In the genomic region with DNA sequence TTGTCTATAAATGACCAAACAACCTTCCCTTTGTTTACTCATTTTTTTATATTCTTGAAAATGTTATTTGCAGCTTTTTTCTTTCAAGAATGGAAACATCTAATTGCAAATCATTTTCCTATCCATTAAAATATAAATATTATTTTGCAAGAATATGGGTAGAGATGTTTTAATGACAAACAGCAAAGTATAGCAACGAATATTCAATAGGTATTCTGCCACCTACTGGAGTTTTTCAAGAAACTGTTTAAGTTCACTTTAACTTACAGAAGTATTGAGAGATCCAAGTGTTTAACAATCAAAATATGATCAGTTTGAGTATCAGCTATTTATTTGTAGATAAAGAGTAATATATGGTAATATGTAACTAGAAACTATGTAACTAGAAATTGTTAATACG, we compare ENCODE assay signal across 10 cellular contexts. TPM values are rescaled to one million over a fixed set of nuclear protein-coding genes. Genes with fewer than 3 reads are reported as not detected.
DNase-seq lines count a peak whose midpoint lies in the region; ATAC-seq, FAIRE-seq and TF ChIP-seq lines count a peak whose summit lies in the region.
"Had no signal": no experiment of that assay in that cellular context is flagged by ENCODE, and none has a peak within 500 bp of the region (broad histone marks: within the 10 kb centered on the region; RNA-seq: fewer than 3 reads in every experiment).

No MANE protein-coding gene starts in this region.

- no peaks in the 10 kb centered on the region for H3K27me3 ChIP-seq in CD8-positive, alpha-beta T cell (ENCODE audit: insufficient read depth, low read length)
- H3K27me3 ChIP-seq in KMS-11 (ENCODE audit: insufficient read depth, low read depth) = no peaks in the 10 kb centered on the region
- H3K27me3 ChIP-seq in GM12878 (replicated peaks in 1 of 2; ENCODE audit: control insufficient read depth in 2 of 2, insufficient read depth in 2 of 2, low read length in 1 of 2) = no peaks in the 10 kb centered on the region
- no peaks in the 10 kb centered on the region for H3K27me3 ChIP-seq in mesenchymal stem cell (ENCODE audit: control insufficient read depth in 1 of 2, insufficient read depth in 1 of 2, low read length in 2 of 2)

- intact Hi-C loops in CD8-positive, alpha-beta T cell (cut with DNase I, micrococcal nuclease) = no loop called here
- intact Hi-C loops in GM12878 (cut with micrococcal nuclease; ENCODE audit: unreplicated experiment) = no loop called here

- no peak overlapping the region for H3K4me3 Mint-ChIP-seq in CD8-positive, alpha-beta T cell
- H3K4me3 Mint-ChIP-seq in T-helper 2 cell treated with Interferon-gamma antibody and Interleukin-4, amounts not matched to agents 5 μg/mL and 100 μg/mL, for 36 hours = no peak overlapping the region

- CTCF ChIA-PET in CD8-positive, alpha-beta T cell (lab: Charles Lee) = interaction anchor here (0.8 kb wide), 1 partner anchor 125 kb away, joined by 3 read pairs; no protein-coding TSS in a partner anchor
- CTCF ChIA-PET in GM12878 (lab: Yijun Ruan, JAX) = interaction anchor here (0.8 to 1.3 kb wide), 5 partner anchors 10 to 66 kb away, joined by 3 to 5 read pairs (median 3); no protein-coding TSS in a partner anchor

- H2AK5ac ChIP-seq in mesenchymal stem cell (ENCODE audit: low read length, severe bottlenecking) = no peak overlapping the region

- H3K14ac ChIP-seq in mesenchymal stem cell (ENCODE audit: low read length in 2 of 2) = no peak overlapping the region

- H3K18ac ChIP-seq in mesenchymal stem cell (ENCODE audit: low read depth in 1 of 2, low read length in 2 of 2) = no peak overlapping the region

- no peak overlapping the region for H2AFZ ChIP-seq in KMS-11 (ENCODE audit: low read depth)
- H2AFZ ChIP-seq in GM12878 (ENCODE audit: control insufficient read depth, low read depth, low read length) = no peak overlapping the region
- no peak overlapping the region for H2AFZ ChIP-seq in mesenchymal stem cell (ENCODE audit: low read depth, low read length)

- ATAC-seq in CD8-positive, alpha-beta T cell = no peak
- ATAC-seq in GM12878 = peak; percentile 80
- no peak for ATAC-seq in GM21723 (IDR thresholded peaks at IDR 0.05; ENCODE audit: unreplicated experiment)
- ATAC-seq in HG03039 (IDR thresholded peaks at IDR 0.05; ENCODE audit: unreplicated experiment) = no peak

- H2BK120ac ChIP-seq in mesenchymal stem cell (ENCODE audit: low read depth, low read length) = no peak overlapping the region

- H4K20me1 ChIP-seq in KMS-11 (ENCODE audit: insufficient read depth) (no peaks in the 10 kb centered on the region), GM12878 (ENCODE audit: control insufficient read depth, insufficient read depth) (no peaks in the 10 kb centered on the region)

- peaks cover 23% of the 10 kb centered on the region for H3K36me3 Mint-ChIP-seq in CD8-positive, alpha-beta T cell
- peaks cover 30% of the 10 kb centered on the region for H3K36me3 Mint-ChIP-seq in T-helper 2 cell treated with Interferon-gamma antibody and Interleukin-4, amounts not matched to agents 5 μg/mL and 100 μg/mL, for 36 hours (ENCODE audit: low read depth)

- H3K4me2 ChIP-seq in KMS-11 = peak overlapping the region; percentile 31
- no peak overlapping the region for H3K4me2 ChIP-seq in GM12878 (ENCODE audit: control insufficient read depth, insufficient read depth)
- H3K4me2 ChIP-seq in mesenchymal stem cell (ENCODE audit: low read length, poor library complexity, severe bottlenecking) = no peak overlapping the region

- no peaks in the 10 kb centered on the region for H3K27me3 Mint-ChIP-seq in CD8-positive, alpha-beta T cell (ENCODE audit: low read depth)
- H3K27me3 Mint-ChIP-seq in T-helper 2 cell treated with Interferon-gamma antibody and Interleukin-4, amounts not matched to agents 5 μg/mL and 100 μg/mL, for 36 hours (ENCODE audit: low read depth) = no peaks in the 10 kb centered on the region

- H3K4ac ChIP-seq in mesenchymal stem cell (ENCODE audit: low read depth in 1 of 2, low read length in 2 of 2) = no peak overlapping the region

- H3K36me3 ChIP-seq in CD8-positive, alpha-beta T cell (ENCODE audit: insufficient read depth, low read length) = peaks cover 9% of the 10 kb centered on the region
- no peaks in the 10 kb centered on the region for H3K36me3 ChIP-seq in KMS-11 (ENCODE audit: insufficient read depth)
- peaks cover 3 to 11% of the 10 kb centered on the region in 2 experiments for H3K36me3 ChIP-seq in GM12878 (ENCODE audit: control insufficient read depth in 2 of 2, insufficient read depth in 2 of 2, low read length in 1 of 2)
- H3K36me3 ChIP-seq in mesenchymal stem cell (ENCODE audit: control insufficient read depth in 1 of 2, insufficient read depth in 2 of 2, low read depth in 1 of 2, low read length in 2 of 2) = peaks cover 6 to 90% of the 10 kb centered on the region in 2 experiments

- no peak overlapping the region for H3K27ac ChIP-seq in CD8-positive, alpha-beta T cell (ENCODE audit: low read depth, low read length)
- no peak overlapping the region for H3K27ac ChIP-seq in KMS-11
- no peak overlapping the region for H3K27ac ChIP-seq in GM12878 (ENCODE audit: control insufficient read depth, insufficient read depth)
- H3K27ac ChIP-seq in mesenchymal stem cell (ENCODE audit: low read length, poor library complexity, severe bottlenecking) = no peak overlapping the region

- H4K8ac ChIP-seq in mesenchymal stem cell (ENCODE audit: low read length) = no peak overlapping the region

- peaks cover 6% of the 10 kb centered on the region for H3K79me1 ChIP-seq in mesenchymal stem cell (replicated peaks; ENCODE audit: low read length, poor library complexity, severe bottlenecking)

- no peak overlapping the region for H3K9ac ChIP-seq in KMS-11
- H3K9ac ChIP-seq in GM12878 (ENCODE audit: control insufficient read depth, insufficient read depth, low read length) = no peak overlapping the region
- H3K9ac ChIP-seq in mesenchymal stem cell (ENCODE audit: low read length) = no peak overlapping the region

- RAD21 ChIA-PET in GM12878 (lab: Charles Lee; ENCODE audit: unreplicated experiment) = no interaction called here

- no peaks in the 10 kb centered on the region for H3K9me3 ChIP-seq in CD8-positive, alpha-beta T cell (ENCODE audit: low read length)
- no peaks in the 10 kb centered on the region for H3K9me3 ChIP-seq in GM12878 (replicated peaks; ENCODE audit: control insufficient read depth, insufficient read depth, low read length)
- no peaks in the 10 kb centered on the region for H3K9me3 ChIP-seq in mesenchymal stem cell (ENCODE audit: control insufficient read depth, low read length)

- H2BK5ac ChIP-seq in mesenchymal stem cell (ENCODE audit: low read depth, low read length, poor library complexity, severe bottlenecking) = no peak overlapping the region

- H2BK15ac ChIP-seq in mesenchymal stem cell (ENCODE audit: low read depth, poor library complexity, severe bottlenecking) = no peak overlapping the region

- POLR2A ChIA-PET in CD8-positive, alpha-beta T cell (lab: Charles Lee) = no interaction called here
- POLR2A ChIA-PET in GM12878 (lab: Charles Lee) = no interaction called here

- no TSS peak for BruUV-seq in GM12878 (replicated peaks; lab: Mats Ljungman, UMichigan)

- no peak overlapping the region for H2BK12ac ChIP-seq in mesenchymal stem cell (ENCODE audit: low read length in 2 of 2)

- DNase-seq in CD8-positive, alpha-beta T cell = no peak
- no peak for DNase-seq in GM12878 (ENCODE audit: low read depth, low spot score)
- DNase-seq in mesenchymal stem cell = peak; percentile 16
- no peak for DNase-seq in T-helper 2 cell treated with Interferon-gamma antibody and Interleukin-4, amounts not matched to agents 5 μg/mL and 100 μg/mL, for 36 hours (ENCODE audit: low spot score)
- no peak for DNase-seq in activated CD4-positive, alpha-beta T cell treated with anti-CD3 and anti-CD28 coated beads for 48 hours
- DNase-seq: activated CD8-positive, alpha-beta memory T cell treated with anti-CD3 and anti-CD28 coated beads, Interleukin-2, amount 50 U/mL, for 4 hours; stimulated activated naive CD4-positive, alpha-beta T cell had no signal

- TF ChIP-seq EP300 in GM12878 (IDR thresholded peaks at IDR 0.05; ENCODE audit: borderline replicate concordance in 1 of 2, control insufficient read depth in 1 of 2, low read depth in 2 of 2, low read length in 2 of 2) = no peak

- in situ Hi-C loops in GM12878 (cut with MboI) = no loop called here

- H3K23ac ChIP-seq in mesenchymal stem cell (ENCODE audit: low read length in 2 of 2) = no peak overlapping the region

- SMC1A ChIA-PET in GM12878 (lab: Charles Lee; ENCODE audit: uncharacterized antibody, unreplicated experiment) = interaction anchor here (1.3 to 2.4 kb wide), 2 partner anchors 69 to 73 kb away, joined by 4 to 10 read pairs; no protein-coding TSS in a partner anchor

- no peaks in the 10 kb centered on the region for H3K9me3 Mint-ChIP-seq in CD8-positive, alpha-beta T cell
- no peaks in the 10 kb centered on the region for H3K9me3 Mint-ChIP-seq in T-helper 2 cell treated with Interferon-gamma antibody and Interleukin-4, amounts not matched to agents 5 μg/mL and 100 μg/mL, for 36 hours

- no peak overlapping the region for H4K91ac ChIP-seq in mesenchymal stem cell (ENCODE audit: low read length)

- no peak for TF ChIP-seq POLR2A in GM12878 (IDR thresholded peaks at IDR 0.05; ENCODE audit: low read depth, low read length)

- TF ChIP-seq RAD21 in GM12878 (IDR thresholded peaks at IDR 0.05; ENCODE audit: insufficient read depth, low read depth, low read length) = no peak

- no peak overlapping the region for H3K4me3 ChIP-seq in CD8-positive, alpha-beta T cell (ENCODE audit: low read depth, low read length)
- H3K4me3 ChIP-seq in KMS-11 (IDR thresholded peaks at IDR 0.05; ENCODE audit: insufficient read depth, low read depth, low read length) (no peak overlapping the region), GM12878 (no peak overlapping the region), mesenchymal stem cell (ENCODE audit: insufficient read depth in 1 of 2, low read depth in 1 of 2, low read length in 2 of 2) (no peak overlapping the region)

- peak; percentile 39 for TF ChIP-seq CTCF in CD8-positive, alpha-beta T cell (IDR thresholded peaks at IDR 0.05)
- TF ChIP-seq CTCF in KMS-11 (conservative IDR thresholded peaks at IDR 0.05; ENCODE audit: low read depth, low read length) (no peak; the same call in 1 of the 2 replicates), GM12878 (IDR thresholded peaks at IDR 0.05 in 2 of 3, conservative IDR thresholded peaks at IDR 0.05 in 1 of 3; ENCODE audit: control insufficient read depth in 2 of 3, extremely low read depth in 1 of 3, insufficient read depth in 1 of 3, low read depth in 3 of 3, low read length in 3 of 3) (peak in 1 of 3 experiments; percentile 19; a peak in 2 of 6 replicates)

- H3K4me1 Mint-ChIP-seq in CD8-positive, alpha-beta T cell (ENCODE audit: low read depth) = no peaks in the 10 kb centered on the region
- peaks cover 15% of the 10 kb centered on the region for H3K4me1 Mint-ChIP-seq in T-helper 2 cell treated with Interferon-gamma antibody and Interleukin-4, amounts not matched to agents 5 μg/mL and 100 μg/mL, for 36 hours (ENCODE audit: low read depth)

- no peaks in the 10 kb centered on the region for H3K4me1 ChIP-seq in CD8-positive, alpha-beta T cell (ENCODE audit: insufficient read depth, low read length)
- H3K4me1 ChIP-seq in KMS-11 (ENCODE audit: low read depth, poor library complexity, severe bottlenecking) (peaks cover 16% of the 10 kb centered on the region), GM12878 (ENCODE audit: control insufficient read depth, insufficient read depth, low read length) (no peaks in the 10 kb centered on the region), mesenchymal stem cell (ENCODE audit: control insufficient read depth, insufficient read depth, low read depth, low read length) (peaks cover 3% of the 10 kb centered on the region)

- no peak for FAIRE-seq in GM12878 (lab: Jason Lieb, UNC)

- H3K79me2 ChIP-seq in KMS-11 (ENCODE audit: insufficient read depth, low read depth) (no peaks in the 10 kb centered on the region), GM12878 (ENCODE audit: control insufficient read depth, insufficient read depth, low read length) (no peaks in the 10 kb centered on the region)

- no peak overlapping the region for H3K27ac Mint-ChIP-seq in CD8-positive, alpha-beta T cell
- no peak overlapping the region for H3K27ac Mint-ChIP-seq in T-helper 2 cell treated with Interferon-gamma antibody and Interleukin-4, amounts not matched to agents 5 μg/mL and 100 μg/mL, for 36 hours

- WGBS in GM12878 (ENCODE audit: insufficient coverage, insufficient replicate concordance, low lambda C conversion rate, missing lambda C conversion rate) = 29% methylated on average over 2 of the region's 2 CpGs
- WGBS in mesenchymal stem cell = no CpG with 5 or more reads among the region's 2 CpGs

RNA-seq across cellular contexts. Expression of a gene that starts 6.9 kb away (rescaled TPM):
- 10 to 100 TPM in 1 of 2 experiments, 1 to 10 TPM in 1; 9.9 to 15.2 TPM for total RNA-seq in CD8-positive, alpha-beta T cell
- total RNA-seq in GM12878 (2013; cell fraction: nucleolus; rRNA removed) = 13.7 and 14.2 TPM in 2 replicates
- total RNA-seq in GM12878 (2014; rRNA removed) = 9.1 and 10.6 TPM in 2 replicates
- 15.5 and 16.5 TPM in 2 replicates for total RNA-seq in GM12878 (2014; rRNA removed; fragmentation: Illumina TruSeq; extraction: Trizol)
- total RNA-seq in GM12878 (2021) = 9.0 and 10.1 TPM in 2 replicates
- 2.9 TPM for polyA plus RNA-seq in GM12878 (2011; ENCODE audit: low read depth)
- 10.0 and 14.4 TPM in 2 replicates for polyA plus RNA-seq in GM12878 (2011; rRNA removed)
- polyA plus RNA-seq in GM12878 (2011; cell fraction: cytosol; rRNA removed) = 6.2 and 6.3 TPM in 2 replicates
- 10.5 and 14.5 TPM in 2 replicates for polyA plus RNA-seq in GM12878 (2011; cell fraction: nucleus; rRNA removed)
- polyA plus RNA-seq in GM12878 (2012) = 2.8 and 2.9 TPM in 2 replicates
- 11.8 and 17.3 TPM in 2 replicates for polyA plus RNA-seq in GM12878 (2014; fragmentation: Illumina TruSeq; extraction: Trizol)
- polyA plus RNA-seq in GM12878 (2014; fragmentation: Nextera tagmentation; extraction: Ambion mirVana) = 1 to 10 TPM; 3.5 to 4.3 TPM
- polyA plus RNA-seq in GM12878 (2014; rRNA removed) = 7.6 and 10.2 TPM in 2 replicates
- 1 to 10 TPM; 6.3 to 6.7 TPM for polyA plus RNA-seq in GM12878 (2016; fragmentation: Nextera tagmentation; extraction: Ambion mirVana)
- polyA minus RNA-seq in GM12878 (2011; rRNA and poly(A)+ RNA removed) = 14.4 and 15.1 TPM in 2 replicates
- 4.7 and 5.2 TPM in 2 replicates for polyA minus RNA-seq in GM12878 (2011; cell fraction: cytosol; rRNA and poly(A)+ RNA removed)
- polyA minus RNA-seq in GM12878 (2011; cell fraction: nucleus; rRNA and poly(A)+ RNA removed) = 11.1 and 20.9 TPM in 2 replicates
- polyA plus RNA-seq in mesenchymal stem cell (2013, experiment 1 of 2) = 23.5 TPM
- 22.7 TPM for polyA plus RNA-seq in mesenchymal stem cell (2013, experiment 2 of 2)

RNA-seq across cellular contexts. Expression of a gene that starts 31.7 kb away (rescaled TPM):
- total RNA-seq in CD8-positive, alpha-beta T cell = 100 to 1,000 TPM in 1 of 2 experiments, 10 to 100 TPM in 1; 97.9 to 103 TPM
- total RNA-seq in GM12878 (2013; cell fraction: nucleolus; rRNA removed) = 88.0 and 127 TPM in 2 replicates
- total RNA-seq in GM12878 (2014; rRNA removed) (15.8 and 16.5 TPM in 2 replicates), GM12878 (2014; rRNA removed; fragmentation: Illumina TruSeq; extraction: Trizol) (22.9 and 23.2 TPM in 2 replicates), GM12878 (2021) (18.5 and 19.0 TPM in 2 replicates)
- polyA plus RNA-seq in GM12878 (2011; ENCODE audit: low read depth) = 8.5 TPM
- polyA plus RNA-seq in GM12878 (2011; rRNA removed) (17.1 and 33.3 TPM in 2 replicates), GM12878 (2014; fragmentation: Illumina TruSeq; extraction: Trizol) (18.1 and 20.5 TPM in 2 replicates), GM12878 (2014; fragmentation: Nextera tagmentation; extraction: Ambion mirVana) (1 to 10 TPM; 7.1 to 7.9 TPM), GM12878 (2014; rRNA removed) (13.3 and 23.8 TPM in 2 replicates), GM12878 (2016; fragmentation: Nextera tagmentation; extraction: Ambion mirVana) (10 to 100 TPM; 23.4 to 24.5 TPM)
- polyA plus RNA-seq in GM12878 (2011; cell fraction: cytosol; rRNA removed) = 6.1 and 6.8 TPM in 2 replicates
- 10.8 and 21.1 TPM in 2 replicates for polyA plus RNA-seq in GM12878 (2011; cell fraction: nucleus; rRNA removed)
- 18.8 and 25.0 TPM in 2 replicates for polyA plus RNA-seq in GM12878 (2012)
- polyA minus RNA-seq in GM12878 (2011; rRNA and poly(A)+ RNA removed) = 22.6 and 29.0 TPM in 2 replicates
- 8.6 and 10.2 TPM in 2 replicates for polyA minus RNA-seq in GM12878 (2011; cell fraction: cytosol; rRNA and poly(A)+ RNA removed)
- polyA minus RNA-seq in GM12878 (2011; cell fraction: nucleus; rRNA and poly(A)+ RNA removed) = 16.4 and 18.5 TPM in 2 replicates
- 26.6 TPM for polyA plus RNA-seq in mesenchymal stem cell (2013, experiment 1 of 2)
- polyA plus RNA-seq in mesenchymal stem cell (2013, experiment 2 of 2) = 27.0 TPM

RNA-seq across cellular contexts. Expression of a gene that starts 59.7 kb away (rescaled TPM):
- total RNA-seq in CD8-positive, alpha-beta T cell = 10 to 100 TPM; 35.0 to 43.5 TPM
- 154 and 155 TPM in 2 replicates for total RNA-seq in GM12878 (2013; cell fraction: nucleolus; rRNA removed)
- total RNA-seq in GM12878 (2014; rRNA removed) (77.0 and 95.8 TPM in 2 replicates), GM12878 (2014; rRNA removed; fragmentation: Illumina TruSeq; extraction: Trizol) (83.8 and 92.5 TPM in 2 replicates), GM12878 (2021) (72.5 and 73.9 TPM in 2 replicates)
- 16.8 TPM for polyA plus RNA-seq in GM12878 (2011; ENCODE audit: low read depth)
- polyA plus RNA-seq in GM12878 (2011; rRNA removed) (116 and 190 TPM in 2 replicates), GM12878 (2014; fragmentation: Illumina TruSeq; extraction: Trizol) (103 and 139 TPM in 2 replicates), GM12878 (2014; fragmentation: Nextera tagmentation; extraction: Ambion mirVana) (100 to 1,000 TPM; 106 to 131 TPM), GM12878 (2014; rRNA removed) (64.8 and 72.9 TPM in 2 replicates), GM12878 (2016; fragmentation: Nextera tagmentation; extraction: Ambion mirVana) (100 to 1,000 TPM; 100 to 108 TPM)
- polyA plus RNA-seq in GM12878 (2011; cell fraction: cytosol; rRNA removed) = 38.9 and 49.0 TPM in 2 replicates
- 102 and 104 TPM in 2 replicates for polyA plus RNA-seq in GM12878 (2011; cell fraction: nucleus; rRNA removed)
- 32.1 and 36.7 TPM in 2 replicates for polyA plus RNA-seq in GM12878 (2012)
- polyA minus RNA-seq in GM12878 (2011; rRNA and poly(A)+ RNA removed) = 38.1 and 50.0 TPM in 2 replicates
- 21.7 and 27.0 TPM in 2 replicates for polyA minus RNA-seq in GM12878 (2011; cell fraction: cytosol; rRNA and poly(A)+ RNA removed)
- polyA minus RNA-seq in GM12878 (2011; cell fraction: nucleus; rRNA and poly(A)+ RNA removed) = 40.0 and 61.1 TPM in 2 replicates
- polyA plus RNA-seq in mesenchymal stem cell (2013, experiment 1 of 2) = 37.9 TPM
- 37.7 TPM for polyA plus RNA-seq in mesenchymal stem cell (2013, experiment 2 of 2)
